In genomic region chr18:67608909-67609308, GRCh38 we compare ENCODE assay signal across 24 cellular contexts.
DNase-seq lines count a peak whose midpoint lies in the region; ATAC-seq and TF ChIP-seq lines count a peak whose summit lies in the region.
"Had no signal": no experiment of that assay in that cellular context is flagged by ENCODE, and none has a peak within 500 bp of the region (broad histone marks: within the 10 kb centered on the region; RNA-seq: fewer than 3 reads in every experiment).

No MANE protein-coding gene starts in this region.

- H2AFZ ChIP-seq in mammary epithelial cell (ENCODE audit: low read depth, low read length): no peak overlapping the region

- H3K79me2 ChIP-seq in mammary epithelial cell (ENCODE audit: insufficient read depth, low read length): no peaks in the 10 kb centered on the region

- H3K4me2 ChIP-seq in mammary epithelial cell (ENCODE audit: insufficient read depth, low read depth, low read length): no peak overlapping the region

- intact Hi-C loops in mammary epithelial cell (cut with micrococcal nuclease): no loop called here

- DNase-seq in AG04450 (ENCODE audit: low read depth, low spot score) (peak; percentile 7), M059J (ENCODE audit: low read depth) (peak; percentile 50), mammary epithelial cell (peak; percentile 10), inferior parietal cortex (ENCODE audit: extremely low spot score) (peak; percentile 11), middle frontal gyrus (ENCODE audit: extremely low spot score, low spot score) (no peak), NCI-H2029 (lab: John Stamatoyannopoulos, UW) (no peak), DMS153 (lab: John Stamatoyannopoulos, UW) (no peak)
- DNase-seq: activated CD4-positive, alpha-beta memory T cell treated with anti-CD3 and anti-CD28 coated beads for 36 hours; activated T-cell treated with anti-CD3 and anti-CD28 coated beads, Interleukin-2, amount 50 U/mL, for 1 hour; CD8-positive, alpha-beta T cell; cerebellar nuclear complex; DMS79 treated with DMSO at 0.1 percent for 48 hours; gastrocnemius medialis; GOT3; left colon; mucosa of descending colon; MV-4-11; NCI-H2029 treated with DMSO at 0.1 percent for 48 hours; NCI-H510A treated with DMSO at 0.1 percent for 48 hours; T-helper 17 cell had no signal

- in situ Hi-C loops in mammary epithelial cell (cut with MboI; ENCODE audit: low sequenced_read_pairs in 2 of 2): no loop called here

- POLR2A ChIA-PET in AG04450 (lab: Yijun Ruan, JAX): no interaction called here

- H3K9ac ChIP-seq in mammary epithelial cell (ENCODE audit: insufficient read depth, low read length): no peak overlapping the region

- WGBS in mammary epithelial cell (ENCODE audit: low coverage, missing lambda C conversion rate): 12% methylated on average over 2 of the region's 2 CpGs

- H3K27me3 ChIP-seq in AG04450 (ENCODE audit: control insufficient read depth, insufficient read depth, low read length): no peaks in the 10 kb centered on the region
- H3K27me3 ChIP-seq in mammary epithelial cell (ENCODE audit: insufficient read depth, low read length): no peaks in the 10 kb centered on the region
- H3K27me3 ChIP-seq: gastrocnemius medialis had no signal

- no peaks in the 10 kb centered on the region for H3K36me3 ChIP-seq in mammary epithelial cell (ENCODE audit: insufficient read depth, low read length)
- H3K36me3 ChIP-seq: gastrocnemius medialis had no signal

- H3K4me3 ChIP-seq in AG04450 (ENCODE audit: low read depth, low read length) (no peak overlapping the region), mammary epithelial cell (replicated peaks in 1 of 3; ENCODE audit: insufficient read depth in 1 of 3, low read depth in 2 of 3, low read length in 3 of 3) (no peak overlapping the region)
- H3K4me3 ChIP-seq: gastrocnemius medialis, mucosa of descending colon had no signal

- ATAC-seq in HG03135 (IDR thresholded peaks at IDR 0.05; ENCODE audit: unreplicated experiment): no peak
- ATAC-seq: activated naive CD4-positive, alpha-beta T cell treated with anti-CD3 and anti-CD28 coated beads, Interleukin-2, amount 50 U/mL, for 72 hours; CD8-positive, alpha-beta T cell; gastrocnemius medialis; left colon; mucosa of descending colon; T-helper 17 cell; WTC11 had no signal

- dilution Hi-C loops in mammary epithelial cell (cut with HindIII; ENCODE audit: low sequenced_read_pairs): no loop called here

- TF ChIP-seq CTCF in AG04450 (IDR thresholded peaks at IDR 0.05; ENCODE audit: low read depth, low read length): no peak
- no peak for TF ChIP-seq CTCF in mammary epithelial cell (conservative IDR thresholded peaks at IDR 0.05 in 1 of 2, IDR thresholded peaks at IDR 0.05 in 1 of 2; ENCODE audit: extremely low read depth in 1 of 2, insufficient read depth in 1 of 2, low read depth in 1 of 2, low read length in 2 of 2)

- no peaks in the 10 kb centered on the region for H4K20me1 ChIP-seq in mammary epithelial cell (ENCODE audit: insufficient read depth, low read length)

- peaks cover 1% of the 10 kb centered on the region; the same call in 1 of the 2 replicates for H3K9me3 ChIP-seq in AG04450 (ENCODE audit: control insufficient read depth, insufficient read depth, low read length)
- no peaks in the 10 kb centered on the region for H3K9me3 ChIP-seq in mammary epithelial cell (replicated peaks; ENCODE audit: insufficient read depth, low read length)
- H3K9me3 ChIP-seq: gastrocnemius medialis, mucosa of descending colon had no signal

- CTCF ChIA-PET in AG04450 (lab: Charles Lee): interaction anchor here (0.7 to 1.4 kb wide), 2 partner anchors 93 to 1116 kb away, joined by 4 read pairs; no protein-coding TSS in a partner anchor
- CTCF ChIA-PET in mammary epithelial cell (lab: Charles Lee; ENCODE audit: low non-redundant PET): no interaction called here

- no peaks in the 10 kb centered on the region for H3K4me1 ChIP-seq in mammary epithelial cell (ENCODE audit: insufficient read depth, low read length)
- H3K4me1 ChIP-seq: gastrocnemius medialis had no signal

- H3K27ac ChIP-seq in AG04450 (ENCODE audit: low read depth, low read length) (no peak overlapping the region), mammary epithelial cell (ENCODE audit: insufficient read depth, low read depth, low read length) (no peak overlapping the region)
- H3K27ac ChIP-seq: gastrocnemius medialis, HL-60 had no signal

- no TSS peak for BruUV-seq in mammary epithelial cell (replicated peaks; lab: Mats Ljungman, UMichigan)

Comparison
In these comparisons a context has a peak if more than half of its experiments do, and no peak if none do; other contexts are left out.
1. DNase-seq: peak in AG04450 (single experiment), M059J (single experiment), mammary epithelial cell (single experiment) and inferior parietal cortex (single experiment); none in middle frontal gyrus (single experiment), NCI-H2029 (single experiment) and DMS153 (single experiment).